1 cellular context compared by ENCODE assay signal in genomic region chr18:8882632-8883408, GRCh38.
TF ChIP-seq lines count a peak whose summit lies in the region.

No MANE protein-coding gene starts in this region.

TF ChIP-seq in K562, 482 proteins besides CTCF, POLR2A, EP300 and RAD21 (continued from another document and continues in another):
- peak in 1 of 2 experiments; percentile 54; a peak in 1 of 3 replicates for TF ChIP-seq CBX3 (IDR thresholded peaks at IDR 0.05; ENCODE audit: borderline replicate concordance in 1 of 2, low read length in 2 of 2)
- TF ChIP-seq CTCFL (IDR thresholded peaks at IDR 0.05; ENCODE audit: borderline replicate concordance, insufficient read depth, low read depth, low read length, poor library complexity, severe bottlenecking), result no peak
- TF ChIP-seq ZNF740 (CRISPR knock-in tag; IDR thresholded peaks at IDR 0.05), result no peak
- no peak for TF ChIP-seq ZNF740 (tag; IDR thresholded peaks at IDR 0.05)
- TF ChIP-seq PPARD (CRISPR knock-in tag; IDR thresholded peaks at IDR 0.05), result no peak
- peak; percentile 89 for TF ChIP-seq L3MBTL2 (IDR thresholded peaks at IDR 0.05)
- TF ChIP-seq HDAC8 (tag; IDR thresholded peaks at IDR 0.05), result no peak
- no peak for TF ChIP-seq UBTF (IDR thresholded peaks at IDR 0.05; ENCODE audit: borderline replicate concordance in 1 of 2, low read depth in 2 of 2, low read length in 2 of 2)
- TF ChIP-seq RFX7 (CRISPR knock-in tag; IDR thresholded peaks at IDR 0.05), result no peak
- no peak for TF ChIP-seq YBX1 (IDR thresholded peaks at IDR 0.05)
- TF ChIP-seq ATF4 (CRISPR knock-in tag; IDR thresholded peaks at IDR 0.05), result no peak
- peak; percentile 92 for TF ChIP-seq ARID1B (IDR thresholded peaks at IDR 0.05)
- no peak for TF ChIP-seq E2F5 (CRISPR knock-in tag; IDR thresholded peaks at IDR 0.05)
- no peak for TF ChIP-seq BRF2 (IDR thresholded peaks at IDR 0.05; ENCODE audit: borderline replicate concordance, insufficient read depth, insufficient read length)
- TF ChIP-seq ZZZ3 (IDR thresholded peaks at IDR 0.05), result no peak
- TF ChIP-seq ZNF277 (CRISPR knock-in tag; IDR thresholded peaks at IDR 0.05; ENCODE audit: borderline replicate concordance), result no peak
- TF ChIP-seq ZFP36 (IDR thresholded peaks at IDR 0.05; ENCODE audit: low read depth, low read length, partially characterized antibody), result no peak
- peak; percentile 50; the same call in 1 of the 2 replicates for TF ChIP-seq NCOA1 (IDR thresholded peaks at IDR 0.05; ENCODE audit: low read depth)
- TF ChIP-seq CCAR2 (IDR thresholded peaks at IDR 0.05; ENCODE audit: low read depth, low read length), result no peak
- no peak for TF ChIP-seq ZNF407 (IDR thresholded peaks at IDR 0.05; ENCODE audit: low read depth)
- TF ChIP-seq STAT6 (CRISPR knock-in tag; IDR thresholded peaks at IDR 0.05), result no peak
- TF ChIP-seq EHMT2 (IDR thresholded peaks at IDR 0.05), result peak; percentile 57; the same call in 1 of the 2 replicates
- no peak for TF ChIP-seq ZNF175 (CRISPR knock-in tag; IDR thresholded peaks at IDR 0.05; ENCODE audit: low read depth)
- TF ChIP-seq ZNF785 (CRISPR knock-in tag; IDR thresholded peaks at IDR 0.05), result no peak
- no peak for TF ChIP-seq ZNF354B (CRISPR knock-in tag; IDR thresholded peaks at IDR 0.05)
- peak; percentile 43; the same call in 1 of the 2 replicates for TF ChIP-seq CTBP1 (IDR thresholded peaks at IDR 0.05; ENCODE audit: borderline replicate concordance)
- TF ChIP-seq HLTF (IDR thresholded peaks at IDR 0.05), result 0 out of 2 replicates have a peak, but pooled peaks have one; percentile 80
- TF ChIP-seq SLC30A9 (CRISPR knock-in tag; IDR thresholded peaks at IDR 0.05), result no peak
- TF ChIP-seq ZNF778 (CRISPR knock-in tag; IDR thresholded peaks at IDR 0.05), result no peak
- TF ChIP-seq NR2C2 (CRISPR knock-in tag; IDR thresholded peaks at IDR 0.05), result no peak
- TF ChIP-seq NR2C2 (tag; IDR thresholded peaks at IDR 0.05), result no peak
- no peak for TF ChIP-seq THAP7 (CRISPR knock-in tag; IDR thresholded peaks at IDR 0.05)
- no peak for TF ChIP-seq ZNF76 (CRISPR knock-in tag; IDR thresholded peaks at IDR 0.05; ENCODE audit: borderline replicate concordance)
- TF ChIP-seq TEAD4 (IDR thresholded peaks at IDR 0.05; ENCODE audit: low read length), result no peak; the same call in 1 of the 2 replicates
- no peak for TF ChIP-seq TEAD4 (CRISPR knock-in tag; IDR thresholded peaks at IDR 0.05; ENCODE audit: borderline replicate concordance)
- TF ChIP-seq ZNF561 (CRISPR knock-in tag; conservative IDR thresholded peaks at IDR 0.05), result no peak
- TF ChIP-seq BCOR (IDR thresholded peaks at IDR 0.05), result no peak; the same call in 1 of the 2 replicates
- TF ChIP-seq KAT8 (IDR thresholded peaks at IDR 0.05; ENCODE audit: low read depth), result no peak
- no peak for TF ChIP-seq ZNF133 (CRISPR knock-in tag; IDR thresholded peaks at IDR 0.05)
- TF ChIP-seq SUPT5H (IDR thresholded peaks at IDR 0.05), result no peak
